ENCODE assay signal across 22 cellular contexts in the genomic region with DNA sequence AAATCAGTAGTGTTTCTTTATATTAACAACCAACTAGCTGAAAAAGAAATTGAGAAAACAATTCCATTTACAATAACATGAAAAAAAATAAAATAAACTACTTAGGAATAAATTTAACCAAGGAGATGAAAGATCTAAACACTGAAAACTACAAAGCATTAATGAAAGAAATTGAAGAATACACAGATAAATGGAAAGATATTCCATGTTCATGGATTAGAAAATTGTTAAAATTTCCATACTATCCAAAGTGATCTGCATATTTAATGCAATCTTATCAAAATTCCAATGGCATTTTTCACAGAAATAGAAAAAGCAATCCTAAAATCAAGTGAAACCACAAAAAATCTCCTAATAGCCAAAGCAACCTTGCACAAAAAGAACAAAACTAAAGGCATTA.
"Had no signal": no experiment of that assay in that cellular context is flagged by ENCODE, and none has a peak within 500 bp of the region (broad histone marks: within the 10 kb centered on the region; RNA-seq: fewer than 3 reads in every experiment).

No MANE protein-coding gene starts in this region.

- H3K9ac ChIP-seq: KMS-11, SK-N-SH had no signal

- H3K36me3 Mint-ChIP-seq: IgD-negative memory B cell had no signal

- H3K4me3 ChIP-seq: K562 had no signal

- H3K9me3 Mint-ChIP-seq: IgD-negative memory B cell had no signal

- H3K9me3 ChIP-seq: SK-N-SH had no signal

- DNase-seq: NCI-H1092, NCI-H1105 treated with DMSO at 0.1 percent for 48 hours, NCI-H1417 treated with DMSO at 0.1 percent for 48 hours, NCI-H146, NCI-H1694 treated with DMSO at 0.1 percent for 48 hours, NCI-H1930, NCI-H2081, NCI-H2107, NCI-H2227 treated with DMSO at 0.1 percent for 48 hours, NCI-H524, NCI-H526 treated with DMSO at 0.1 percent for 48 hours, NCI-H748 treated with DMSO at 0.1 percent for 48 hours, PC-3, SHP77, SK-N-SH, SW 1271 had no signal

- H3K27me3 Mint-ChIP-seq: IgD-negative memory B cell had no signal

- H3K27ac Mint-ChIP-seq: IgD-negative memory B cell had no signal

- FAIRE-seq: HTR-8/SVneo, K562 had no signal

- H3K4me3 Mint-ChIP-seq: IgD-negative memory B cell had no signal

- H3K4me1 Mint-ChIP-seq: IgD-negative memory B cell had no signal

- H3K4me2 ChIP-seq: SK-N-SH had no signal

- ATAC-seq: K562, Panc1, PC-3 had no signal

- H3K27ac ChIP-seq: KMS-11, RWPE1 had no signal
